ENCODE assay signal across 9 cellular contexts in genomic region chr7:16753932-16754571, GRCh38. TPM values are rescaled to one million over a fixed set of nuclear protein-coding genes. Genes with fewer than 3 reads are reported as not detected.
A peak's percentile ranks its signal among the peaks of the same experiment; 100 is the strongest.
DNase-seq lines count a peak whose midpoint lies in the region; ATAC-seq and TF ChIP-seq lines count a peak whose summit lies in the region.
"Had no signal": no experiment of that assay in that cellular context is flagged by ENCODE, and none has a peak within 500 bp of the region (broad histone marks: within the 10 kb centered on the region; RNA-seq: fewer than 3 reads in every experiment).

No MANE protein-coding gene starts in this region.

- WGBS in stomach, 5 donors = 1 to 4% (median 2%) methylated on average over 44 to 52 of the region's 52 CpGs

- H3K4me3 ChIP-seq in left lung (peak overlapping the region; percentile 65 to 89), stomach (peak overlapping the region; percentile 59 to 93 (median 68))

- no peaks in the 10 kb centered on the region for H3K36me3 Mint-ChIP-seq in chondrocyte (ENCODE audit: low read depth)

- DNase-seq in activated naive CD4-positive, alpha-beta T cell treated with Interleukin-2 at 50 U/mL for 16 hours = peak; percentile 3
- no peak for DNase-seq in activated naive CD4-positive, alpha-beta T cell treated with anti-CD3 and anti-CD28 coated beads, Interleukin-2, amount 50 U/mL, for 16 hours
- DNase-seq in SHP77 (lab: John Stamatoyannopoulos, UW) (peak; percentile 67 to 76), chondrocyte (ENCODE audit: low spot score) (no peak), left lung (peak; percentile 44 to 85), stomach (peak; percentile 50), cerebellar nuclear complex (lab: John Stamatoyannopoulos, UW) (no peak)

- no peak for TF ChIP-seq POLR2A in stomach (IDR thresholded peaks at IDR 0.05)

- peaks cover 21% of the 10 kb centered on the region for H3K4me1 Mint-ChIP-seq in chondrocyte (ENCODE audit: low read depth)

- ATAC-seq in HG03354 (IDR thresholded peaks at IDR 0.05; ENCODE audit: poor library complexity, severe bottlenecking, unreplicated experiment) (peak; percentile 37), left lung (peak; percentile 32)

- H3K4me1 ChIP-seq in left lung (peaks cover 0 to 12% of the 10 kb centered on the region in 2 donors), stomach (peaks cover 0 to 30% (median 13%) of the 10 kb centered on the region in 4 donors)

- H3K27ac Mint-ChIP-seq in chondrocyte (ENCODE audit: unreplicated experiment) = peak overlapping the region; percentile 34

- TF ChIP-seq CTCF in chondrocyte (IDR thresholded peaks at IDR 0.05) = no peak
- TF ChIP-seq CTCF in left lung (IDR thresholded peaks at IDR 0.05) = no peak
- TF ChIP-seq CTCF in stomach (IDR thresholded peaks at IDR 0.05) = no peak

- H3K9me3 ChIP-seq in left lung (no peaks in the 10 kb centered on the region), stomach (no peaks in the 10 kb centered on the region)

- no peak for TF ChIP-seq EP300 in stomach (IDR thresholded peaks at IDR 0.05)

- H3K9me3 Mint-ChIP-seq in chondrocyte (ENCODE audit: low read depth) = no peaks in the 10 kb centered on the region

- intact Hi-C loops in left lung (cut with DNase I) = no loop called here
- intact Hi-C loops in stomach (cut with DNase I; ENCODE audit: low total_unique reads) = no loop called here

- H3K27ac ChIP-seq in left lung (peak overlapping the region; percentile 73 to 79), stomach (peak overlapping the region; percentile 78 to 90 (median 83))

- no peaks in the 10 kb centered on the region for H3K36me3 ChIP-seq in left lung
- H3K36me3 ChIP-seq in stomach = no peaks in the 10 kb centered on the region

- peaks cover 0 to 20% of the 10 kb centered on the region in 2 donors for H3K27me3 ChIP-seq in left lung
- peaks cover 0 to 5% (median 0%) of the 10 kb centered on the region in 3 donors for H3K27me3 ChIP-seq in stomach

- peak overlapping the region; percentile 74 for H3K4me3 Mint-ChIP-seq in chondrocyte (ENCODE audit: unreplicated experiment)

- H3K27me3 Mint-ChIP-seq in chondrocyte (ENCODE audit: low read depth) = no peaks in the 10 kb centered on the region

RNA-seq across cellular contexts. Expression of gene TSPAN13, which starts 0.5 kb away (rescaled TPM):
- total RNA-seq in chondrocyte (19.3 to 21.0 TPM (median 20.3 TPM) in 3 replicates), left lung (100 to 1,000 TPM; 121 to 266 TPM), stomach (10 to 100 TPM in 4 of 5 donors, 1 to 10 TPM in 1; 3.6 to 74.5 (median 50.0) TPM)
- polyA plus RNA-seq in stomach = 10 to 100 TPM; 27.5 to 41.5 (median 29.4) TPM

RNA-seq across cellular contexts. Expression of gene AGR2, which starts 50.7 kb away (rescaled TPM):
- total RNA-seq in chondrocyte (not detected in 3 replicates), left lung (100 to 1,000 TPM; 182 to 376 TPM), stomach (1,000 to 10,000 TPM in 1 of 5 donors, 100 to 1,000 TPM in 3, 10 to 100 TPM in 1; 32.1 to 2,927 (median 145) TPM)
- 100 to 1,000 TPM; 122 to 625 (median 228) TPM for polyA plus RNA-seq in stomach
- total RNA-seq: pulmonary artery endothelial cell had no signal

Comparison
In these comparisons a context has a peak if more than half of its experiments do, and no peak if none do; other contexts are left out.
1. DNase-seq: peak in activated naive CD4-positive, alpha-beta T cell treated with Interleukin-2 at 50 U/mL for 16 hours (single experiment), SHP77 (2 of 2), left lung (2 of 2) and stomach (single experiment); none in activated naive CD4-positive, alpha-beta T cell treated with anti-CD3 and anti-CD28 coated beads, Interleukin-2, amount 50 U/mL, for 16 hours (single experiment), chondrocyte (single experiment) and cerebellar nuclear complex (0 of 2).
2. RNA of gene AGR2, which starts 50.7 kb away (total RNA-seq): 182 to 376 TPM in left lung and 32.1 to 2,927 TPM in stomach; not detected in chondrocyte; every median in the first group is over 10 times any median in the second.